8 cellular contexts compared by ENCODE assay signal in the genomic region with DNA sequence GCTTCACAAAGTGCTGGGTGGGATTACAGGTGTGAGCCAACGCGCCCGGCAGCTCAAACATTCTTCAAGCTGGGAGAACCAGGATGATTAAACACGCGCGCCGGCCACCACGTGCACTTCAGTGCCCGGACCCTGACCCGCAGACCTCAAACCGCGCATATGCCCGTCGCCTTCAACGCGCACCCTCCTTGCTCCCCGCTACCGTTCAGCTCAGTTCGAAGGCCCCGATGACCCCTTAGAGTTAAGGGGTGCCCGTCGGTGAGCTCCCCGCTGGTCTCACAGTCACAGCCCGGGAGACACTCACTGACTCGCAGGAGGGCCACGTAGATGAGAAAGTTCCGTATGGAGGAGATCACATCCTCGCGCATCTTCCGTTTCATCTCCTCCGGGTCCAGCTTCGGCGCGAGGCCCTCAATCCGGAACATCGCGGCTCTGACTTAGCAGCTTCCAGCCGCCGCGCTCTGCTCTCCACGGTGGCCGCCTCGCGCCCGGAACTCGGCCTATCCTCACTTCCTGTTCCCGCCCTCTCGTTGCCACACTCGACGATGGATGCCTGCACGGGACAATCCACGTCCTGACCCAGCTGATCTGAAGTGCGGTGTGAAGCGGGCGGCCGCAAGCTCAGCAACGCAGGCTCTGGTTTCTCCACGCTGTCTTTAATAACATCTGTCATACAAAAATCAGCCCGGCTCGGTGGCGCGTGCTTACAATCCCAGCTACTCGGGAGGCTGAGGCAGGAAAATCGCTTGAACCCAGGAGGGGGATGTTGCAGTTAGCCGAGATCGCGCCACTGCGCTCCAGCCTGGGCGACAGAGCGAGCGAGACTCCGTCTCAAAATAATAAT.
DNase-seq lines count a peak whose midpoint lies in the region; ATAC-seq and TF ChIP-seq lines count a peak whose summit lies in the region.

A gene (minus strand): TSS at position 490 of the 844 bp plus-strand sequence. CDS start 65 bp downstream, at position 425.

- H3K4me1 ChIP-seq in OCI-LY3 (ENCODE audit: low read length) = peaks cover 26% of the 10 kb centered on the region

- H3K79me2 ChIP-seq in OCI-LY3 (ENCODE audit: low read length) = peaks cover 54% of the 10 kb centered on the region

- no peaks in the 10 kb centered on the region for H3K9me3 ChIP-seq in OCI-LY3 (ENCODE audit: insufficient read depth, low read length)

- peaks cover 25% of the 10 kb centered on the region for H4K20me1 ChIP-seq in OCI-LY3 (ENCODE audit: insufficient read depth, low read length)

- peak within 1 kb of the TSS; percentile 96 for H3K4me2 ChIP-seq in OCI-LY3 (ENCODE audit: low read length)

- peaks cover 25% of the 10 kb centered on the region for H3K36me3 ChIP-seq in OCI-LY3 (replicated peaks; ENCODE audit: low read depth, low read length)

- peak within 1 kb of the TSS; percentile 99 for H3K4me3 ChIP-seq in OCI-LY3 (ENCODE audit: low read length)

- peaks cover 26% of the 10 kb centered on the region for H3K27me3 ChIP-seq in OCI-LY3 (ENCODE audit: low read depth, low read length)

- peak; percentile 97 for DNase-seq in DMS 273 (lab: John Stamatoyannopoulos, UW; ENCODE audit: unreplicated experiment)
- peak; percentile 73 for DNase-seq in HuH-7.5 (ENCODE audit: low spot score)
- DNase-seq in activated T-cell treated with anti-CD3 and anti-CD28 coated beads for 1 hour (ENCODE audit: low read depth) = peak; percentile 83
- DNase-seq in epidermal melanocyte (ENCODE audit: insufficient read length, low spot score) = peak; percentile 62
- peak; percentile 87 for DNase-seq in middle frontal gyrus (ENCODE audit: extremely low spot score, low spot score)
- peak; percentile 86 to 87 for DNase-seq in stimulated activated CD8-positive, alpha-beta memory T cell treated with anti-CD3 and anti-CD28 coated beads, Interleukin-2, amount 100 ng/mL, for 48 hours (ENCODE audit: low read depth in 2 of 2)

- peak within 1 kb of the TSS; percentile 98 for H3K9ac ChIP-seq in OCI-LY3 (ENCODE audit: low read length)

- peak within 1 kb of the TSS; percentile 73 for H3K27ac ChIP-seq in OCI-LY3 (ENCODE audit: low read length)

- peak; percentile 88 for ATAC-seq in GM21528 (IDR thresholded peaks at IDR 0.05; ENCODE audit: low FRiP score, unreplicated experiment)

- peak within 1 kb of the TSS; percentile 36 for H2AFZ ChIP-seq in OCI-LY3 (ENCODE audit: low read depth, low read length)

- TF ChIP-seq CTCF in OCI-LY3 (IDR thresholded peaks at IDR 0.05; ENCODE audit: low read depth, low read length) = no peak

Comparison
In these comparisons a context has a peak if more than half of its experiments do, and no peak if none do; other contexts are left out.
1. Peak in every context shown above with its lines: DNase-seq, ATAC-seq, H3K4me3 ChIP-seq and H3K27ac ChIP-seq.